Comparison of ENCODE assay signal across 25 cellular contexts in the genomic region with DNA sequence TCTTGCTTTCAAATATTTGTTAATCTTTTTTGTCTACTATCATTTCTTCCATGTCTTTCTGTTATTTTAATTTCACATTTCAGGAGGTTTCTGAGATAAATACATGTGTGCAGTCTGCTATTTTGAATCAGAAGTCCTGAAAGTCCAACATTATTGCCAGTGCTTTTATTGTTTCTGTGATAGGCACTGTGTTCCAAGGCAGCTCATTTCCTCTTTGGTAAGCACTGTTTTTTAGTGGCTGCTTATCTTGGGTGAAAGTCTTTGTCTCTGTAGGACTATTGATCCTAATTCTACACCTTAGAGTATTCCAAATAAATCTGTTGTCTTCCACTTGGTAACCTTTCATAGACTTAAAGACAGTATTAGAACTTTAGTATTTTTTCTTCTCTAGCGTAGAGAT.
"Had no signal": no experiment of that assay in that cellular context is flagged by ENCODE, and none has a peak within 500 bp of the region (broad histone marks: within the 10 kb centered on the region; RNA-seq: fewer than 3 reads in every experiment).

No MANE protein-coding gene starts in this region.

- H3K27me3 ChIP-seq: left lung, ovary, tibial nerve, uterus had no signal

- H3K9me3 ChIP-seq: left lung, lower lobe of right lung, ovary, prostate gland had no signal

- H3K36me3 Mint-ChIP-seq: naive B cell; natural killer cell treated with Interleukin-12 subunit alpha and Interleukin-12 subunit beta and Interleukin-15 and Interleukin-18, amount 100 ng/mL, for 72 hours; stimulated activated memory B cell treated with anti-CD40 and anti-IgM and Interleukin-4, amounts not matched to agents 10 μg/mL and 1 μg/mL and 100 μg/mL, for 72 hours; type B pancreatic cell had no signal

- H3K4me1 ChIP-seq: left lung, lower lobe of right lung, prostate gland, spleen, tibial nerve, uterus had no signal

- H3K9me3 Mint-ChIP-seq: natural killer cell treated with Interleukin-12 subunit alpha and Interleukin-12 subunit beta and Interleukin-15 and Interleukin-18, amount 100 ng/mL, for 72 hours; stimulated activated naive CD8-positive, alpha-beta T cell treated with anti-CD3 and anti-CD28 coated beads, Interleukin-15, amount 100 ng/mL, for 72 hours; type B pancreatic cell had no signal

- H3K27me3 Mint-ChIP-seq: type B pancreatic cell had no signal

- H3K4me3 ChIP-seq: left lung, lower lobe of right lung, ovary, prostate gland, skin epidermis, spleen, tibial nerve, uterus had no signal

- H3K4me3 Mint-ChIP-seq: naive B cell; natural killer cell treated with Interleukin-12 subunit alpha and Interleukin-12 subunit beta and Interleukin-15 and Interleukin-18, amount 100 ng/mL, for 72 hours; stimulated activated memory B cell treated with anti-CD40 and anti-IgM and Interleukin-4, amounts not matched to agents 10 μg/mL and 1 μg/mL and 100 μg/mL, for 72 hours; stimulated activated naive CD8-positive, alpha-beta T cell treated with anti-CD3 and anti-CD28 coated beads, Interleukin-15, amount 100 ng/mL, for 72 hours; type B pancreatic cell had no signal

- ATAC-seq: left cardiac atrium; left lung; lower lobe of right lung; natural killer cell treated with Interleukin-12 subunit alpha and Interleukin-12 subunit beta and Interleukin-15 and Interleukin-18, amount 100 ng/mL, for 72 hours; right cardiac atrium; sciatic nerve; stimulated activated memory B cell treated with anti-CD40 and anti-IgM and Interleukin-4, amounts not matched to agents 10 μg/mL and 1 μg/mL and 100 μg/mL, for 72 hours; stimulated activated naive CD8-positive, alpha-beta T cell treated with anti-CD3 and anti-CD28 coated beads, Interleukin-15, amount 100 ng/mL, for 72 hours had no signal

- H3K27ac Mint-ChIP-seq: natural killer cell treated with Interleukin-12 subunit alpha and Interleukin-12 subunit beta and Interleukin-15 and Interleukin-18, amount 100 ng/mL, for 72 hours; stimulated activated memory B cell treated with anti-CD40 and anti-IgM and Interleukin-4, amounts not matched to agents 10 μg/mL and 1 μg/mL and 100 μg/mL, for 72 hours; type B pancreatic cell had no signal

- DNase-seq: hippocampal formation; kidney glomerular epithelial cell; left cardiac atrium; left lung; lower lobe of right lung; mammary epithelial cell; mesenchymal stem cell; naive B cell; ovary; retina; right cardiac atrium; spleen; stimulated activated CD4-positive, alpha-beta T cell treated with anti-CD3 and anti-CD28 coated beads, Interleukin-4, amount 100 ng/mL, for 4 hours; stimulated activated CD8-positive, alpha-beta memory T cell treated with anti-CD3 and anti-CD28 coated beads, Interleukin-4, amount 100 ng/mL, for 48 hours; stimulated activated naive CD4-positive, alpha-beta T cell treated with Interleukin-2 at 50 U/mL for 16 hours; stimulated activated naive CD8-positive, alpha-beta T cell treated with anti-CD3 and anti-CD28 coated beads, Interleukin-15, amount 100 ng/mL, for 72 hours; substantia nigra; uterus had no signal

- H3K27ac ChIP-seq: left lung, lower lobe of right lung, ovary, prostate gland, skin epidermis, spleen, tibial nerve, uterus had no signal

- H3K36me3 ChIP-seq: left lung, lower lobe of right lung, ovary, prostate gland, spleen, tibial nerve, uterus had no signal

- H3K4me1 Mint-ChIP-seq: naive B cell; stimulated activated naive CD8-positive, alpha-beta T cell treated with anti-CD3 and anti-CD28 coated beads, Interleukin-15, amount 100 ng/mL, for 72 hours had no signal
